23 cellular contexts compared by ENCODE assay signal in the genomic region with DNA sequence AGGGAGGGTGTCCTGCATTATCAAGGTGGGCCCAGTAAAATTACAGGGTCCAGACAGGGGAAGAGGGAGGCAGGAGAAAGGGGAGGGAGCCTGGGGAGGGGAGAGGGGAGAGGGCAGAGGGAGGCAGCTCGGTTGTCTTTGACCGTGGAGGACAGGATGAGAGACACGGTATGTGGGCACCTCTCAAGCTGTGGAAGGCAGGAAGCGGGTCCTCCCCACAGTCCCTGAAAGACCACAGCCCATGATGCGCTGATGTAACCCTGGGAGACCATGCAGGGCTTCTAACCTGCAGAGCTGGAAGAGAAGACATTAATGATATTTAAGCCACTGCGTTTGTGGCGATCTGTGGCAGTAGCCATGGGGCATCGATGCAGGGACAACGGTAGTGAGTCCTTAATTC. TPM values are rescaled to one million over a fixed set of nuclear protein-coding genes. Genes with fewer than 3 reads are reported as not detected.
A peak's percentile ranks its signal among the peaks of the same experiment; 100 is the strongest.
DNase-seq lines count a peak whose midpoint lies in the region; ATAC-seq and TF ChIP-seq lines count a peak whose summit lies in the region.
"Had no signal": no experiment of that assay in that cellular context is flagged by ENCODE, and none has a peak within 500 bp of the region (broad histone marks: within the 10 kb centered on the region; RNA-seq: fewer than 3 reads in every experiment).

No MANE protein-coding gene starts in this region.

- H3K4me3 ChIP-seq in Loucy (ENCODE audit: low read length, poor library complexity, severe bottlenecking) (no peak overlapping the region), upper lobe of right lung (no peak overlapping the region)
- H3K4me3 ChIP-seq: A549; BLaER1 treated with 17β-estradiol and CSF1 and Interleukin-3, amounts not matched to agents 10 nM and 100 nM; GM23248 had no signal

- H3K4me1 Mint-ChIP-seq in activated naive CD8-positive, alpha-beta T cell treated with anti-CD3 and anti-CD28 coated beads, Interleukin-2, amount 10 ng/mL, durations not matched to agents 7 days and 5 days: peaks cover 8% of the 10 kb centered on the region
- H3K4me1 Mint-ChIP-seq in activated naive CD8-positive, alpha-beta T cell treated with anti-CD3 and anti-CD28 coated beads, Interleukin-2, amount 50 U/mL, for 24 hours: no peaks in the 10 kb centered on the region
- H3K4me1 Mint-ChIP-seq: CD14-positive monocyte had no signal

- H3K9me2 ChIP-seq in Loucy (replicated peaks; ENCODE audit: low read depth, low read length): no peaks in the 10 kb centered on the region

- no peaks in the 10 kb centered on the region for H3K36me3 Mint-ChIP-seq in activated naive CD8-positive, alpha-beta T cell treated with anti-CD3 and anti-CD28 coated beads, Interleukin-2, amount 10 ng/mL, durations not matched to agents 7 days and 5 days
- no peaks in the 10 kb centered on the region for H3K36me3 Mint-ChIP-seq in activated naive CD8-positive, alpha-beta T cell treated with anti-CD3 and anti-CD28 coated beads, Interleukin-2, amount 50 U/mL, for 24 hours (ENCODE audit: low read depth)
- H3K36me3 Mint-ChIP-seq: CD14-positive monocyte had no signal

- POLR2A ChIA-PET in activated naive CD8-positive, alpha-beta T cell treated with anti-CD3 and anti-CD28 coated beads, Interleukin-2, amount 10 ng/mL, durations not matched to agents 7 days and 5 days (lab: Charles Lee): no interaction called here

- no peak for DNase-seq in activated naive CD8-positive, alpha-beta T cell treated with anti-CD3 and anti-CD28 coated beads, Interleukin-2, amount 10 ng/mL, durations not matched to agents 7 days and 5 days
- DNase-seq in activated naive CD8-positive, alpha-beta T cell treated with anti-CD3 and anti-CD28 coated beads, Interleukin-2, amount 50 U/mL, for 24 hours: no peak
- DNase-seq in mesenteric fat pad (ENCODE audit: low spot score): peak; percentile 49
- peak; percentile 47 for DNase-seq in upper lobe of right lung
- no peak for DNase-seq in sciatic nerve (ENCODE audit: low spot score)
- no peak for DNase-seq in NCI-H1694 (lab: John Stamatoyannopoulos, UW)
- DNase-seq: 8988T; ACHN; AML-193; BE2C; Calu3; CD4-positive, alpha-beta T cell; COR-L47; DMS53; DMS79 treated with DMSO at 0.1 percent for 48 hours; GM23248; H7; HCEC 1CT had no signal

- peak; percentile 42 for ATAC-seq in activated naive CD8-positive, alpha-beta T cell treated with anti-CD3 and anti-CD28 coated beads, Interleukin-2, amount 10 ng/mL, durations not matched to agents 7 days and 5 days (ENCODE audit: low read depth)
- no peak for ATAC-seq in activated naive CD8-positive, alpha-beta T cell treated with anti-CD3 and anti-CD28 coated beads, Interleukin-2, amount 50 U/mL, for 24 hours
- ATAC-seq in upper lobe of right lung: no peak
- ATAC-seq in GM19395 (IDR thresholded peaks at IDR 0.05; ENCODE audit: unreplicated experiment): no peak
- no peak for ATAC-seq in sciatic nerve
- ATAC-seq: A549 had no signal

- TF ChIP-seq CTCF in Loucy (conservative IDR thresholded peaks at IDR 0.05; ENCODE audit: low read length) (no peak), upper lobe of right lung (IDR thresholded peaks at IDR 0.05) (no peak)

- H3K79me2 ChIP-seq in Loucy (ENCODE audit: insufficient read depth, low read length): no peaks in the 10 kb centered on the region

- H3K4me1 ChIP-seq in Loucy (ENCODE audit: insufficient read depth, low read length, poor library complexity, severe bottlenecking) (no peaks in the 10 kb centered on the region), upper lobe of right lung (no peaks in the 10 kb centered on the region)
- H3K4me1 ChIP-seq: A549 had no signal

- no peaks in the 10 kb centered on the region for H4K20me1 ChIP-seq in Loucy (ENCODE audit: insufficient read depth, low read length, poor library complexity, severe bottlenecking)
- H4K20me1 ChIP-seq: BLaER1 treated with 17β-estradiol and CSF1 and Interleukin-3, amounts not matched to agents 10 nM and 100 nM had no signal

- H3K9me3 Mint-ChIP-seq in activated naive CD8-positive, alpha-beta T cell treated with anti-CD3 and anti-CD28 coated beads, Interleukin-2, amount 10 ng/mL, durations not matched to agents 7 days and 5 days: peaks cover 9% of the 10 kb centered on the region
- H3K9me3 Mint-ChIP-seq in activated naive CD8-positive, alpha-beta T cell treated with anti-CD3 and anti-CD28 coated beads, Interleukin-2, amount 50 U/mL, for 24 hours: no peaks in the 10 kb centered on the region
- H3K9me3 Mint-ChIP-seq: CD4-positive, alpha-beta T cell had no signal

- no peaks in the 10 kb centered on the region for H3K36me3 ChIP-seq in Loucy (ENCODE audit: insufficient read depth, low read length)
- no peaks in the 10 kb centered on the region for H3K36me3 ChIP-seq in upper lobe of right lung
- H3K36me3 ChIP-seq: BE2C; BLaER1 treated with 17β-estradiol and CSF1 and Interleukin-3, amounts not matched to agents 10 nM and 100 nM had no signal

- H3F3A ChIP-seq in Loucy (ENCODE audit: low read depth): no peaks in the 10 kb centered on the region

- peaks cover 12% of the 10 kb centered on the region for H3K27me3 Mint-ChIP-seq in activated naive CD8-positive, alpha-beta T cell treated with anti-CD3 and anti-CD28 coated beads, Interleukin-2, amount 10 ng/mL, durations not matched to agents 7 days and 5 days
- H3K27me3 Mint-ChIP-seq in activated naive CD8-positive, alpha-beta T cell treated with anti-CD3 and anti-CD28 coated beads, Interleukin-2, amount 50 U/mL, for 24 hours: peaks cover 21% of the 10 kb centered on the region

- intact Hi-C loops in upper lobe of right lung (cut with DNase I): no loop called here
- intact Hi-C loops in sciatic nerve (cut with DNase I): no loop called here

- H3K4me2 ChIP-seq in Loucy (ENCODE audit: low read depth, low read length, poor library complexity, severe bottlenecking): peak overlapping the region; percentile 6
- H3K4me2 ChIP-seq: A549; BLaER1 treated with 17β-estradiol and CSF1 and Interleukin-3, amounts not matched to agents 10 nM and 100 nM had no signal

- H3K4me3 Mint-ChIP-seq in activated naive CD8-positive, alpha-beta T cell treated with anti-CD3 and anti-CD28 coated beads, Interleukin-2, amount 10 ng/mL, durations not matched to agents 7 days and 5 days: no peak overlapping the region
- H3K4me3 Mint-ChIP-seq in activated naive CD8-positive, alpha-beta T cell treated with anti-CD3 and anti-CD28 coated beads, Interleukin-2, amount 50 U/mL, for 24 hours: no peak overlapping the region
- H3K4me3 Mint-ChIP-seq: CD14-positive monocyte; CD4-positive, alpha-beta T cell had no signal

- no peaks in the 10 kb centered on the region for H3K9me3 ChIP-seq in Loucy (ENCODE audit: insufficient read depth, low read depth, low read length)
- no peaks in the 10 kb centered on the region for H3K9me3 ChIP-seq in upper lobe of right lung
- H3K9me3 ChIP-seq: BE2C had no signal

- H3K27ac ChIP-seq in upper lobe of right lung: no peak overlapping the region
- H3K27ac ChIP-seq: A549; BLaER1 treated with 17β-estradiol and CSF1 and Interleukin-3, amounts not matched to agents 10 nM and 100 nM; GM23248 had no signal

- H3K9ac ChIP-seq in Loucy (ENCODE audit: low read depth, low read length, poor library complexity, severe bottlenecking): no peak overlapping the region
- H3K9ac ChIP-seq: BLaER1 treated with 17β-estradiol and CSF1 and Interleukin-3, amounts not matched to agents 10 nM and 100 nM; GM23248 had no signal

- H2AFZ ChIP-seq in Loucy (ENCODE audit: low read length): no peak overlapping the region
- H2AFZ ChIP-seq: GM23248 had no signal

- no peak overlapping the region for H3K27ac Mint-ChIP-seq in activated naive CD8-positive, alpha-beta T cell treated with anti-CD3 and anti-CD28 coated beads, Interleukin-2, amount 10 ng/mL, durations not matched to agents 7 days and 5 days
- no peak overlapping the region for H3K27ac Mint-ChIP-seq in activated naive CD8-positive, alpha-beta T cell treated with anti-CD3 and anti-CD28 coated beads, Interleukin-2, amount 50 U/mL, for 24 hours
- H3K27ac Mint-ChIP-seq: CD14-positive monocyte; CD4-positive, alpha-beta T cell had no signal

- H3K27me3 ChIP-seq in Loucy (ENCODE audit: insufficient read depth, low read length, poor library complexity, severe bottlenecking): no peaks in the 10 kb centered on the region
- H3K27me3 ChIP-seq in upper lobe of right lung: peaks cover 2% of the 10 kb centered on the region

RNA-seq across cellular contexts. Expression of gene MNX1, which starts 27.2 kb away (rescaled TPM):
- total RNA-seq in activated naive CD8-positive, alpha-beta T cell treated with anti-CD3 and anti-CD28 coated beads, Interleukin-2, amount 10 ng/mL, durations not matched to agents 7 days and 5 days: not detected
- total RNA-seq in mesenteric fat pad (not detected), upper lobe of right lung (0.93 TPM), sciatic nerve (not detected)
- total RNA-seq: GM23248 had no signal

Comparison
In these comparisons a context has a peak if more than half of its experiments do, and no peak if none do; other contexts are left out.
1. DNase-seq: peak in mesenteric fat pad (single experiment) and upper lobe of right lung (single experiment); none in activated naive CD8-positive, alpha-beta T cell treated with anti-CD3 and anti-CD28 coated beads, Interleukin-2, amount 10 ng/mL, durations not matched to agents 7 days and 5 days (single experiment), activated naive CD8-positive, alpha-beta T cell treated with anti-CD3 and anti-CD28 coated beads, Interleukin-2, amount 50 U/mL, for 24 hours (single experiment), sciatic nerve (single experiment) and NCI-H1694 (single experiment).